In the genomic region with DNA sequence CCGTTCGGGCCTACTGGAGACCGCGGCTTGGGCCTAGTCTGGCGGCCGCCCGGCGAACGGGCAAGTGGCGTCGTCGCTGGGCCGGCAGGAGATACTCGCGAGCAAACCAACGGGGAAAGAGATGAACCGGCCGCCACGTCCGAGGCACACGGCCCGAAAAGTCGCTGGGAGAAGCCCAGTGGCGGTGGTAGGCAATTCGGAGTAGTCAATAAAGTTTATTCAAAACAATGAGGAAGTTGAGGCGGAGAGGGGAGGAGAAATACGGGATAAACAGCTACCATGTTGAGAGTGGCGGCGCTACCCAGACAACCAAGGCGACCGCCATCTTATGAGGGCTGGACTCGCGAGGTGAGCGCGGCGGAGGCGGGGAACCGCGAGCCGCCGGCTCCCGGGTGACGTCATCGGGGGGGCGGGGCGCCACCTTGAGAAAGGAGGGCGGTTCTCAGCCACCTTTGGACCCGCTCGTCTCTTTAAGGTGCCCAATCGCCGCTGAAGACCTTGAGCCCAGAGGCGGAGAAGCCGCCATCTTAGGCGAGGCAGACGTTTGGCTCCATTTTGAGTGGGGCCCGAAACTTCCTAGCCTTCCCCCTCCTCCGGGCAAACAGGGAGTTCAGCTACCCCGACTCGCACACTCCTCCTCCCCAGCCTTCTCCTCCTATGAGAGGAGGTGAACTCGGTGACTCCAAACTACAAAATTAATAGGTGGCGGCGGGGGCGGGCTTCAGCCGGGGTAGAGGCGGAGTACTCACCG, we compare ENCODE assay signal across 8 cellular contexts. TPM values are rescaled to one million over a fixed set of nuclear protein-coding genes. Genes with fewer than 3 reads are reported as not detected.
DNase-seq lines count a peak whose midpoint lies in the region; ATAC-seq and TF ChIP-seq lines count a peak whose summit lies in the region.

A gene (minus strand): TSS at position 348 of the 751 bp plus-strand sequence. CDS start 1,745 bp downstream, outside the sequence.

- peaks cover 4% of the 10 kb centered on the region for H3K36me3 Mint-ChIP-seq in activated naive CD4-positive, alpha-beta T cell treated with anti-CD3 and anti-CD28 coated beads, Interleukin-2, amount 50 U/mL, for 24 hours

- no peaks in the 10 kb centered on the region for H3K27me3 ChIP-seq in GM06990 (replicated peaks; ENCODE audit: control insufficient read depth, insufficient read depth, low read length)
- no peaks in the 10 kb centered on the region for H3K27me3 ChIP-seq in gastroesophageal sphincter
- no peaks in the 10 kb centered on the region for H3K27me3 ChIP-seq in neutrophil

- no CpG with 5 or more reads among the region's 66 CpGs for WGBS in gastroesophageal sphincter (ENCODE audit: low coverage in 1 of 2), 2 donors

- TF ChIP-seq CTCF in GM06990 (IDR thresholded peaks at IDR 0.05; ENCODE audit: insufficient read depth, low read length, poor library complexity, severe bottlenecking), result no peak
- TF ChIP-seq CTCF in gastroesophageal sphincter (IDR thresholded peaks at IDR 0.05), result peak in 1 of 4 experiments; percentile 6
- TF ChIP-seq CTCF in neutrophil (IDR thresholded peaks at IDR 0.05), result no peak
- TF ChIP-seq CTCF in subcutaneous adipose tissue (IDR thresholded peaks at IDR 0.05; ENCODE audit: low read depth), result no peak

- no peak for TF ChIP-seq POLR2A in gastroesophageal sphincter (IDR thresholded peaks at IDR 0.05)

- H3K9me3 ChIP-seq in gastroesophageal sphincter (no peaks in the 10 kb centered on the region), neutrophil (no peaks in the 10 kb centered on the region)

- DNase-seq in GM06990 (ENCODE audit: extremely low read depth, insufficient read length) (peak; percentile 97), NCI-H1092 treated with DMSO at 0.1 percent for 48 hours (lab: John Stamatoyannopoulos, UW) (peak; percentile 97), SKM-1 (lab: John Stamatoyannopoulos, UW; ENCODE audit: unreplicated experiment) (peak; percentile 63)

- H3K4me3 ChIP-seq in GM06990 (replicated peaks; ENCODE audit: low read depth, low read length) (peak within 1 kb of the TSS; percentile 75), gastroesophageal sphincter (peak within 1 kb of the TSS; percentile 68 to 73), neutrophil (ENCODE audit: low read depth in 1 of 2, low read length in 1 of 2) (peak within 1 kb of the TSS; percentile 73 to 79)

- no peak for TF ChIP-seq EP300 in gastroesophageal sphincter (IDR thresholded peaks at IDR 0.05)

- H3K27ac ChIP-seq in gastroesophageal sphincter, result peak within 1 kb of the TSS; percentile 90 to 93 (median 92)
- H3K27ac ChIP-seq in neutrophil, result peak within 1 kb of the TSS; percentile 98

- ATAC-seq in HG02623 (IDR thresholded peaks at IDR 0.05; ENCODE audit: unreplicated experiment) (peak; percentile 80), gastroesophageal sphincter (peak; percentile 94)

- no peaks in the 10 kb centered on the region for H3K27me3 Mint-ChIP-seq in activated naive CD4-positive, alpha-beta T cell treated with anti-CD3 and anti-CD28 coated beads, Interleukin-2, amount 50 U/mL, for 24 hours

- H3K4me3 Mint-ChIP-seq in activated naive CD4-positive, alpha-beta T cell treated with anti-CD3 and anti-CD28 coated beads, Interleukin-2, amount 50 U/mL, for 24 hours, result peak within 1 kb of the TSS; percentile 97

- H3K4me1 Mint-ChIP-seq in activated naive CD4-positive, alpha-beta T cell treated with anti-CD3 and anti-CD28 coated beads, Interleukin-2, amount 50 U/mL, for 24 hours, result peaks cover 19% of the 10 kb centered on the region

- peak within 1 kb of the TSS; percentile 99 for H3K27ac Mint-ChIP-seq in activated naive CD4-positive, alpha-beta T cell treated with anti-CD3 and anti-CD28 coated beads, Interleukin-2, amount 50 U/mL, for 24 hours

- no peaks in the 10 kb centered on the region; the same call in 1 of the 2 replicates for H3K36me3 ChIP-seq in GM06990 (ENCODE audit: control insufficient read depth, insufficient read depth, low read length)
- peaks cover 0 to 22% of the 10 kb centered on the region in 2 donors for H3K36me3 ChIP-seq in gastroesophageal sphincter
- H3K36me3 ChIP-seq in neutrophil, result peaks cover 25% of the 10 kb centered on the region

- H3K4me1 ChIP-seq in gastroesophageal sphincter (peaks cover 0 to 8% (median 0%) of the 10 kb centered on the region in 3 donors), neutrophil (ENCODE audit: control insufficient read depth in 1 of 2, insufficient read depth in 1 of 2, low read depth in 1 of 2, low read length in 1 of 2) (peaks cover 13 to 18% of the 10 kb centered on the region in 2 experiments)

- H3K9me3 Mint-ChIP-seq in activated naive CD4-positive, alpha-beta T cell treated with anti-CD3 and anti-CD28 coated beads, Interleukin-2, amount 50 U/mL, for 24 hours, result no peaks in the 10 kb centered on the region

RNA-seq across cellular contexts. Expression of the gene that starts here (rescaled TPM):
- total RNA-seq in gastroesophageal sphincter, result 10 to 100 TPM; 12.0 to 34.7 (median 21.0) TPM
- total RNA-seq in subcutaneous adipose tissue, result 10 to 100 TPM; 19.7 to 27.7 (median 24.2) TPM

Comparison
In these comparisons a context has a peak if more than half of its experiments do, and no peak if none do; other contexts are left out.
1. Peak in every context shown above with its lines: DNase-seq, ATAC-seq, H3K4me3 ChIP-seq and H3K27ac ChIP-seq.